12 cellular contexts compared by ENCODE assay signal in genomic region chr3:111763968-111764367, GRCh38.
A peak's percentile ranks its signal among the peaks of the same experiment; 100 is the strongest.
DNase-seq lines count a peak whose midpoint lies in the region; ATAC-seq, FAIRE-seq and TF ChIP-seq lines count a peak whose summit lies in the region.
"Had no signal": no experiment of that assay in that cellular context is flagged by ENCODE, and none has a peak within 500 bp of the region (broad histone marks: within the 10 kb centered on the region; RNA-seq: fewer than 3 reads in every experiment).

No MANE protein-coding gene starts in this region.

- H3F3A ChIP-seq in smooth muscle cell (ENCODE audit: low read depth) = peaks cover 36% of the 10 kb centered on the region

- no peaks in the 10 kb centered on the region for H4K20me1 ChIP-seq in smooth muscle cell (ENCODE audit: low read depth)

- ATAC-seq in left lobe of liver (peak; percentile 64), HG03108 (IDR thresholded peaks at IDR 0.05; ENCODE audit: unreplicated experiment) (no peak)

- no peak overlapping the region for H3K4me3 ChIP-seq in cardiac fibroblast (replicated peaks in 1 of 2; ENCODE audit: low read depth in 2 of 2, low read length in 2 of 2)
- no peak overlapping the region for H3K4me3 ChIP-seq in smooth muscle cell

- H3K79me2 ChIP-seq in smooth muscle cell (ENCODE audit: low read depth) = no peaks in the 10 kb centered on the region

- DNase-seq in GM03348 (ENCODE audit: low spot score) (peak; percentile 42), cardiac fibroblast (ENCODE audit: low read depth in 2 of 2) (peak; percentile 64 to 79), left lobe of liver (ENCODE audit: low spot score) (peak; percentile 62), smooth muscle cell (lab: John Stamatoyannopoulos, UW; ENCODE audit: unreplicated experiment) (no peak), HuH-7 (ENCODE audit: low spot score) (no peak), GM12891 (ENCODE audit: insufficient read length, low spot score) (no peak), NCI-H2107 (lab: John Stamatoyannopoulos, UW) (no peak)
- DNase-seq: activated CD4-positive, CD25-positive, alpha-beta regulatory T cell; CD4-positive, alpha-beta memory T cell; NCI-H2081 treated with DMSO at 0.1 percent for 48 hours had no signal

- WGBS in smooth muscle cell (ENCODE audit: low lambda C conversion rate) = 91% methylated on average over 2 of the region's 2 CpGs

- no peak for FAIRE-seq in GM12891 (lab: Jason Lieb, UNC)
- FAIRE-seq: HTR-8/SVneo had no signal

- no peak for TF ChIP-seq CTCF in cardiac fibroblast (IDR thresholded peaks at IDR 0.05; ENCODE audit: low read depth, low read length)
- TF ChIP-seq CTCF in smooth muscle cell (IDR thresholded peaks at IDR 0.05; ENCODE audit: borderline replicate concordance, insufficient read depth, poor library complexity, severe bottlenecking) = no peak

- no peak overlapping the region for H3K4me2 ChIP-seq in smooth muscle cell

- H3K36me3 ChIP-seq in smooth muscle cell (ENCODE audit: low read depth) = no peaks in the 10 kb centered on the region

- no peak for TF ChIP-seq POLR2A in GM12891 (IDR thresholded peaks at IDR 0.05; ENCODE audit: low read depth, low read length)

- H2AFZ ChIP-seq in smooth muscle cell (ENCODE audit: low read depth) = no peak overlapping the region

- H3K9ac ChIP-seq in smooth muscle cell (ENCODE audit: low read depth) = no peak overlapping the region

- no peaks in the 10 kb centered on the region for H3K9me3 ChIP-seq in smooth muscle cell (replicated peaks; ENCODE audit: low read depth)

- H3K4me1 ChIP-seq in smooth muscle cell (ENCODE audit: low read depth) = peaks cover 18% of the 10 kb centered on the region

- peak overlapping the region; percentile 68 for H3K27ac ChIP-seq in smooth muscle cell (ENCODE audit: low read depth)

- H3K27me3 ChIP-seq in smooth muscle cell (ENCODE audit: low read depth) = no peaks in the 10 kb centered on the region

TF ChIP-seq in GM12891, 5 proteins besides CTCF, POLR2A, EP300 and RAD21:
- TF ChIP-seq PAX5 (IDR thresholded peaks at IDR 0.05; ENCODE audit: insufficient read depth, low read length, severe bottlenecking) (no peak), TAF1 (IDR thresholded peaks at IDR 0.05; ENCODE audit: low read depth, low read length) (no peak), SPI1 (IDR thresholded peaks at IDR 0.05; ENCODE audit: low read depth, low read length) (no peak), POLR2AphosphoS5 (IDR thresholded peaks at IDR 0.05; ENCODE audit: low read depth, low read length) (no peak), POU2F2 (IDR thresholded peaks at IDR 0.05; ENCODE audit: low read depth, low read length) (no peak)
TF ChIP-seq in GM12891: peak in this region for 0.

Comparison
In these comparisons a context has a peak if more than half of its experiments do, and no peak if none do; other contexts are left out.
1. DNase-seq: peak in GM03348 (single experiment), cardiac fibroblast (2 of 2) and left lobe of liver (single experiment); none in smooth muscle cell (single experiment), HuH-7 (single experiment), GM12891 (single experiment) and NCI-H2107 (single experiment).